Comparison of ENCODE assay signal across 22 cellular contexts in genomic region chr3:123149525-123149924, GRCh38.
"Had no signal": no experiment of that assay in that cellular context is flagged by ENCODE, and none has a peak within 500 bp of the region (broad histone marks: within the 10 kb centered on the region; RNA-seq: fewer than 3 reads in every experiment).

No MANE protein-coding gene starts in this region.

- H3K9me3 ChIP-seq: esophagus squamous epithelium, gastrocnemius medialis, mucosa of descending colon, upper lobe of left lung had no signal

- H3K27ac Mint-ChIP-seq: activated CD4-positive, alpha-beta T cell treated with anti-CD3 and anti-CD28 coated beads, Interleukin-2, amount 10 ng/mL, durations not matched to agents 7 days and 5 days; activated CD8-positive, alpha-beta T cell treated with anti-CD3 and anti-CD28 coated beads, Interleukin-2, amount 10 ng/mL, durations not matched to agents 7 days and 5 days; activated naive CD8-positive, alpha-beta T cell treated with anti-CD3 and anti-CD28 coated beads, Interleukin-2, amount 10 ng/mL, durations not matched to agents 7 days and 5 days; activated T-helper 2 cell treated with anti-CD3 and anti-CD28 coated beads, Interferon-gamma antibody, Interleukin-2, Interleukin-4, amounts not matched to agents 10 μg/mL and 5 μg/mL and 100 μg/mL, durations not matched to agents 14 hours and 24 hours and 36 hours; T-helper 2 cell treated with Interferon-gamma antibody and Interleukin-4, amounts not matched to agents 5 μg/mL and 100 μg/mL, for 36 hours had no signal

- DNase-seq: activated CD4-positive, alpha-beta T cell treated with anti-CD3 and anti-CD28 coated beads, Interleukin-2, amount 10 ng/mL, durations not matched to agents 7 days and 5 days; activated CD8-positive, alpha-beta T cell treated with anti-CD3 and anti-CD28 coated beads, Interleukin-2, amount 10 ng/mL, durations not matched to agents 7 days and 5 days; activated naive CD4-positive, alpha-beta T cell treated with Interleukin-2 at 50 U/mL for 16 hours; activated naive CD8-positive, alpha-beta T cell treated with anti-CD3 and anti-CD28 coated beads, Interleukin-2, amount 10 ng/mL, durations not matched to agents 7 days and 5 days; activated T-cell treated with anti-CD3 and anti-CD28 coated beads, Interleukin-2, amount 50 U/mL, for 1 hour; amniotic stem cell; esophagus squamous epithelium; gastrocnemius medialis; mesendoderm; mucosa of descending colon; retina; spleen; stimulated activated CD4-positive, alpha-beta T cell treated with anti-CD3 and anti-CD28 coated beads, Interleukin-4, amount 100 ng/mL, for 1 hour; stimulated activated naive CD8-positive, alpha-beta T cell treated with anti-CD3 and anti-CD28 coated beads, Interleukin-15, Interleukin-2, amounts not matched to agents 100 U/mL and 50 U/mL, for 24 hours; T-cell had no signal

- H3K36me3 ChIP-seq: neural progenitor cell had no signal

- H3K4me3 ChIP-seq: coronary artery, esophagus squamous epithelium, gastrocnemius medialis, mucosa of descending colon, neural progenitor cell, spleen, upper lobe of left lung had no signal

- H3K4me1 ChIP-seq: esophagus squamous epithelium, gastrocnemius medialis had no signal

- H3K27ac ChIP-seq: coronary artery, esophagus squamous epithelium, gastrocnemius medialis, neural progenitor cell, spleen, upper lobe of left lung, VCaP had no signal

- H3K9me3 Mint-ChIP-seq: neural progenitor cell had no signal

- H3K27me3 Mint-ChIP-seq: activated CD4-positive, alpha-beta T cell treated with anti-CD3 and anti-CD28 coated beads, Interleukin-2, amount 10 ng/mL, durations not matched to agents 7 days and 5 days; activated naive CD8-positive, alpha-beta T cell treated with anti-CD3 and anti-CD28 coated beads, Interleukin-2, amount 10 ng/mL, durations not matched to agents 7 days and 5 days; T-cell had no signal

- ATAC-seq: activated CD4-positive, CD25-positive, alpha-beta regulatory T cell treated with anti-CD3 and anti-CD28 coated beads, Interleukin-2, amount 50 U/mL, for 24 hours; activated CD8-positive, alpha-beta T cell treated with anti-CD3 and anti-CD28 coated beads, Interleukin-2, amount 10 ng/mL, durations not matched to agents 7 days and 5 days; gastrocnemius medialis; mucosa of descending colon; stimulated activated naive CD8-positive, alpha-beta T cell treated with anti-CD3 and anti-CD28 coated beads, Interleukin-15, Interleukin-2, amounts not matched to agents 100 U/mL and 50 U/mL, for 24 hours; T-cell had no signal

- H3K4me3 Mint-ChIP-seq: activated CD4-positive, alpha-beta T cell treated with anti-CD3 and anti-CD28 coated beads, Interleukin-2, amount 10 ng/mL, durations not matched to agents 7 days and 5 days; activated CD8-positive, alpha-beta T cell treated with anti-CD3 and anti-CD28 coated beads, Interleukin-2, amount 10 ng/mL, durations not matched to agents 7 days and 5 days; activated naive CD8-positive, alpha-beta T cell treated with anti-CD3 and anti-CD28 coated beads, Interleukin-2, amount 10 ng/mL, durations not matched to agents 7 days and 5 days; neural progenitor cell; T-cell; T-helper 2 cell treated with Interferon-gamma antibody and Interleukin-4, amounts not matched to agents 5 μg/mL and 100 μg/mL, for 36 hours had no signal

- H3K27me3 ChIP-seq: esophagus squamous epithelium, gastrocnemius medialis, neural progenitor cell, spleen, upper lobe of left lung had no signal

- H3K4me1 Mint-ChIP-seq: activated CD4-positive, alpha-beta T cell treated with anti-CD3 and anti-CD28 coated beads, Interleukin-2, amount 10 ng/mL, durations not matched to agents 7 days and 5 days; T-cell had no signal
